Comparison of ENCODE assay signal across 21 cellular contexts in genomic region chr2:63497561-63497960, GRCh38.
DNase-seq lines count a peak whose midpoint lies in the region; FAIRE-seq and TF ChIP-seq lines count a peak whose summit lies in the region.
"Had no signal": no experiment of that assay in that cellular context is flagged by ENCODE, and none has a peak within 500 bp of the region (broad histone marks: within the 10 kb centered on the region; RNA-seq: fewer than 3 reads in every experiment).

No MANE protein-coding gene starts in this region.

- no peak overlapping the region for H2AFZ ChIP-seq in mammary epithelial cell (ENCODE audit: low read depth, low read length)
- H2AFZ ChIP-seq: GM23248 had no signal

- no peaks in the 10 kb centered on the region for H3K9me3 ChIP-seq in mammary epithelial cell (replicated peaks; ENCODE audit: insufficient read depth, low read length)
- H3K9me3 ChIP-seq: A549 had no signal

- no peak overlapping the region for H3K4me3 Mint-ChIP-seq in MCF 10A (ENCODE audit: unreplicated experiment)
- H3K4me3 Mint-ChIP-seq: CD4-positive, alpha-beta T cell had no signal

- peaks cover 7% of the 10 kb centered on the region for H3K4me1 Mint-ChIP-seq in MCF 10A (ENCODE audit: insufficient read depth, unreplicated experiment)

- H3K27me3 Mint-ChIP-seq in MCF 10A (ENCODE audit: insufficient read depth, unreplicated experiment), result no peaks in the 10 kb centered on the region
- H3K27me3 Mint-ChIP-seq: CD4-positive, alpha-beta T cell had no signal

- no peaks in the 10 kb centered on the region for H4K20me1 ChIP-seq in mammary epithelial cell (ENCODE audit: insufficient read depth, low read length)

- dilution Hi-C loops in mammary epithelial cell (cut with HindIII; ENCODE audit: low sequenced_read_pairs), result no loop called here

- in situ Hi-C loops in mammary epithelial cell (cut with MboI; ENCODE audit: low sequenced_read_pairs in 2 of 2), result no loop called here

- TF ChIP-seq CTCF in mammary epithelial cell (conservative IDR thresholded peaks at IDR 0.05 in 1 of 2, IDR thresholded peaks at IDR 0.05 in 1 of 2; ENCODE audit: extremely low read depth in 1 of 2, insufficient read depth in 1 of 2, low read depth in 1 of 2, low read length in 2 of 2), result no peak
- TF ChIP-seq CTCF in MCF 10A (IDR thresholded peaks at IDR 0.05; ENCODE audit: unreplicated experiment), result no peak
- TF ChIP-seq CTCF in bronchial epithelial cell (IDR thresholded peaks at IDR 0.05; ENCODE audit: insufficient read depth, low read length, severe bottlenecking), result no peak

- H3K27ac Mint-ChIP-seq in MCF 10A (ENCODE audit: low read depth, unreplicated experiment), result no peak overlapping the region
- H3K27ac Mint-ChIP-seq: CD4-positive, alpha-beta T cell had no signal

- 20% methylated on average over 2 of the region's 2 CpGs for WGBS in mammary epithelial cell (ENCODE audit: low coverage, missing lambda C conversion rate)

- intact Hi-C loops in mammary epithelial cell (cut with micrococcal nuclease), result no loop called here
- intact Hi-C loops in MCF 10A (cut with micrococcal nuclease), result no loop called here

- no peak overlapping the region for H3K4me2 ChIP-seq in mammary epithelial cell (ENCODE audit: insufficient read depth, low read depth, low read length)
- H3K4me2 ChIP-seq: A549 had no signal

- H3K36me3 ChIP-seq in mammary epithelial cell (ENCODE audit: insufficient read depth, low read length) (no peaks in the 10 kb centered on the region), bronchial epithelial cell (ENCODE audit: control insufficient read depth, insufficient read depth, low read length) (no peaks in the 10 kb centered on the region)

- no peaks in the 10 kb centered on the region for H3K9me3 Mint-ChIP-seq in MCF 10A (ENCODE audit: unreplicated experiment)
- H3K9me3 Mint-ChIP-seq: CD4-positive, alpha-beta T cell had no signal

- no peaks in the 10 kb centered on the region for H3K4me1 ChIP-seq in mammary epithelial cell (ENCODE audit: insufficient read depth, low read length)
- H3K4me1 ChIP-seq: A549 had no signal

- FAIRE-seq in bronchial epithelial cell (lab: Jason Lieb, UNC), result no peak
- FAIRE-seq: A549, GM19239, HTR-8/SVneo, K562 had no signal

- H3K36me3 Mint-ChIP-seq in MCF 10A (ENCODE audit: insufficient read depth, unreplicated experiment), result no peaks in the 10 kb centered on the region

- no TSS peak for BruUV-seq in mammary epithelial cell (replicated peaks; lab: Mats Ljungman, UMichigan)
- no TSS peak for BruUV-seq in MCF 10A (replicated peaks; lab: Mats Ljungman, UMichigan)

- H3K27ac ChIP-seq in mammary epithelial cell (ENCODE audit: insufficient read depth, low read depth, low read length), result no peak overlapping the region
- H3K27ac ChIP-seq: 22Rv1, A549, C4-2B, GM23248 had no signal

- POLR2A ChIA-PET in MCF 10A (lab: Yijun Ruan, JAX), result interaction anchor here (0.9 to 1.0 kb wide), 2 partner anchors 44 to 90 kb away, joined by 3 to 4 read pairs; partner anchors contain the start of gene WDPCP

- H3K27me3 ChIP-seq in mammary epithelial cell (ENCODE audit: insufficient read depth, low read length), result no peaks in the 10 kb centered on the region
- H3K27me3 ChIP-seq in bronchial epithelial cell (ENCODE audit: control insufficient read depth, insufficient read depth, low read length), result no peaks in the 10 kb centered on the region

- no peaks in the 10 kb centered on the region for H3K79me2 ChIP-seq in mammary epithelial cell (ENCODE audit: insufficient read depth, low read length)

- H3K4me3 ChIP-seq in mammary epithelial cell (replicated peaks in 1 of 3; ENCODE audit: insufficient read depth in 1 of 3, low read depth in 2 of 3, low read length in 3 of 3) (no peak overlapping the region), bronchial epithelial cell (ENCODE audit: low read depth, low read length) (no peak overlapping the region)
- H3K4me3 ChIP-seq: A549, GM23248, K562 had no signal

- no peak overlapping the region for H3K9ac ChIP-seq in mammary epithelial cell (ENCODE audit: insufficient read depth, low read length)
- H3K9ac ChIP-seq: GM23248 had no signal

- CTCF ChIA-PET in mammary epithelial cell (lab: Charles Lee; ENCODE audit: low non-redundant PET) (no interaction called here), MCF 10A (lab: Yijun Ruan, JAX) (interaction anchor here (4.8 kb wide), 1 partner anchor 10 kb away, joined by 37 read pairs; no protein-coding TSS in a partner anchor)

- DNase-seq in mammary epithelial cell (peak; percentile 2), MCF 10A (ENCODE audit: unreplicated experiment) (no peak), bronchial epithelial cell (ENCODE audit: low read depth) (peak; percentile 65), foreskin melanocyte (peak; percentile 72), renal cortical epithelial cell (ENCODE audit: low read depth) (peak; percentile 7), T-helper 1 cell (no peak), NCI-H345 treated with DMSO at 0.1 percent for 48 hours (lab: John Stamatoyannopoulos, UW; ENCODE audit: unreplicated experiment) (no peak), ecto neural progenitor cell (ENCODE audit: low spot score) (no peak)
- DNase-seq: AML-193; CD4-positive, alpha-beta T cell; DMS79 treated with DMSO at 0.1 percent for 48 hours; GF-D8; GM23248; HCEC 1CT; IMR-90 had no signal

Comparison
In these comparisons a context has a peak if more than half of its experiments do, and no peak if none do; other contexts are left out.
1. DNase-seq: peak in mammary epithelial cell (single experiment), bronchial epithelial cell (single experiment), foreskin melanocyte (single experiment) and renal cortical epithelial cell (single experiment); none in MCF 10A (single experiment), T-helper 1 cell (0 of 5), NCI-H345 treated with DMSO at 0.1 percent for 48 hours (single experiment) and ecto neural progenitor cell (single experiment).